Comparison of ENCODE assay signal across 22 cellular contexts in genomic region chr1:177937174-177937770, GRCh38. TPM values are rescaled to one million over a fixed set of nuclear protein-coding genes. Genes with fewer than 3 reads are reported as not detected.
"Had no signal": no experiment of that assay in that cellular context is flagged by ENCODE, and none has a peak within 500 bp of the region (broad histone marks: within the 10 kb centered on the region; RNA-seq: fewer than 3 reads in every experiment).

No MANE protein-coding gene starts in this region.

- H3K9me3 ChIP-seq: colonic mucosa, gastrocnemius medialis, psoas muscle, stomach, thoracic aorta, transverse colon had no signal

- H3K27ac Mint-ChIP-seq: endodermal cell; natural killer cell treated with Interleukin-12 subunit alpha and Interleukin-12 subunit beta and Interleukin-15 and Interleukin-18, amount 100 ng/mL, for 72 hours had no signal

- H3K27me3 ChIP-seq: colonic mucosa, gastrocnemius medialis, stomach, transverse colon had no signal

- DNase-seq: colonic mucosa; effector CD4-positive, alpha-beta T cell; endodermal cell; gastrocnemius medialis; glutamatergic neuron; left colon; left ventricle myocardium superior; midbrain; psoas muscle; retina; stimulated activated CD4-positive, alpha-beta T cell treated with anti-CD3 and anti-CD28 coated beads, Interleukin-2, amount 100 ng/mL, for 24 hours; stimulated activated CD4-positive, alpha-beta T cell treated with anti-CD3 and anti-CD28 coated beads, Interleukin-4, amount 100 ng/mL, for 4 hours; stimulated activated naive CD4-positive, alpha-beta T cell; stomach; substantia nigra; transverse colon had no signal

- H3K36me3 Mint-ChIP-seq: natural killer cell treated with Interleukin-12 subunit alpha and Interleukin-12 subunit beta and Interleukin-15 and Interleukin-18, amount 100 ng/mL, for 72 hours had no signal

- H3K9me3 Mint-ChIP-seq: endodermal cell had no signal

- H3K4me1 Mint-ChIP-seq: endodermal cell had no signal

- H3K27ac ChIP-seq: colonic mucosa, gastrocnemius medialis, psoas muscle, stomach, thoracic aorta, transverse colon had no signal

- ATAC-seq: esophagus mucosa; gastrocnemius medialis; left colon; left ventricle myocardium superior; natural killer cell treated with Interleukin-12 subunit alpha and Interleukin-12 subunit beta and Interleukin-15 and Interleukin-18, amount 100 ng/mL, for 72 hours; psoas muscle; sciatic nerve had no signal

- H3K27me3 Mint-ChIP-seq: natural killer cell treated with Interleukin-12 subunit alpha and Interleukin-12 subunit beta and Interleukin-15 and Interleukin-18, amount 100 ng/mL, for 72 hours had no signal

- H3K36me3 ChIP-seq: colonic mucosa had no signal

- H3K4me3 Mint-ChIP-seq: endodermal cell; natural killer cell treated with Interleukin-12 subunit alpha and Interleukin-12 subunit beta and Interleukin-15 and Interleukin-18, amount 100 ng/mL, for 72 hours had no signal

- H3K4me1 ChIP-seq: colonic mucosa, gastrocnemius medialis, psoas muscle, stomach, transverse colon had no signal

- FAIRE-seq: endothelial cell of umbilical vein had no signal

- H3K4me3 ChIP-seq: colonic mucosa, gastrocnemius medialis, lung, psoas muscle, stomach, thoracic aorta, transverse colon had no signal

RNA-seq across cellular contexts. Expression of gene SEC16B, which starts 32.6 kb away (rescaled TPM):
- total RNA-seq: natural killer cell treated with Interleukin-12 subunit alpha and Interleukin-12 subunit beta and Interleukin-15 and Interleukin-18, amount 100 ng/mL, for 72 hours had no signal
